Comparison of ENCODE assay signal across 8 cellular contexts in genomic region chr1:23958810-23959460, GRCh38. TPM values are rescaled to one million over a fixed set of nuclear protein-coding genes. Genes with fewer than 3 reads are reported as not detected.
DNase-seq lines count a peak whose midpoint lies in the region; ATAC-seq and TF ChIP-seq lines count a peak whose summit lies in the region.

No MANE protein-coding gene starts in this region.

- ATAC-seq in GM21786 (IDR thresholded peaks at IDR 0.05; ENCODE audit: unreplicated experiment) (peak; percentile 68), Panc1 (peak; percentile 74), natural killer cell (peak; percentile 77 to 88 (median 80))
- peak; percentile 82 to 85 for ATAC-seq in activated T-cell treated with anti-CD3 and anti-CD28 coated beads, Interleukin-2, amount 50 U/mL, for 72 hours (replicated peaks in 1 of 2)
- ATAC-seq in stimulated activated naive CD8-positive, alpha-beta T cell treated with anti-CD3 and anti-CD28 coated beads, Interleukin-15, Interleukin-2, amounts not matched to agents 100 U/mL and 50 U/mL, for 24 hours = peak; percentile 84

- POLR2A ChIA-PET in Panc1 (lab: Charles Lee) = interaction anchor here (0.7 kb wide), 1 partner anchor 1999 kb away, joined by 15 read pairs; no protein-coding TSS in a partner anchor

- peak overlapping the region; percentile 61 for H2AFZ ChIP-seq in KMS-11 (ENCODE audit: low read depth)
- peak overlapping the region; percentile 65 for H2AFZ ChIP-seq in fibroblast of lung (ENCODE audit: low read length)

- BruUV-seq in Panc1 (replicated peaks; lab: Mats Ljungman, UMichigan) = no TSS peak

- DNase-seq in Panc1 (ENCODE audit: low read depth, low spot score) = no peak
- DNase-seq in activated T-cell treated with anti-CD3 and anti-CD28 coated beads, Interleukin-2, amount 50 U/mL, for 72 hours = peak; percentile 93 to 96
- peak; percentile 90 to 97 for DNase-seq in fibroblast of lung (ENCODE audit: low read depth in 2 of 2)
- DNase-seq in natural killer cell = peak; percentile 85
- peak; percentile 92 for DNase-seq in stimulated activated naive CD8-positive, alpha-beta T cell treated with anti-CD3 and anti-CD28 coated beads, Interleukin-15, Interleukin-2, amounts not matched to agents 100 U/mL and 50 U/mL, for 24 hours

- no peaks in the 10 kb centered on the region for H3K27me3 Mint-ChIP-seq in activated T-cell treated with anti-CD3 and anti-CD28 coated beads, Interleukin-2, amount 50 U/mL, for 72 hours (ENCODE audit: low read depth)
- no peaks in the 10 kb centered on the region for H3K27me3 Mint-ChIP-seq in natural killer cell (ENCODE audit: low read depth in 2 of 2)

- H3K36me3 ChIP-seq in DOHH2 (ENCODE audit: control insufficient read depth, low read length) (peaks cover 39% of the 10 kb centered on the region), KMS-11 (ENCODE audit: insufficient read depth) (no peaks in the 10 kb centered on the region), Panc1 (ENCODE audit: control insufficient read depth, insufficient read depth, low read length) (peaks cover 18% of the 10 kb centered on the region), fibroblast of lung (ENCODE audit: control insufficient read depth, insufficient read depth, low read length) (no peaks in the 10 kb centered on the region)

- H3K9me3 ChIP-seq in DOHH2 (ENCODE audit: control insufficient read depth, insufficient read depth, low read length) (no peaks in the 10 kb centered on the region), Panc1 (ENCODE audit: control insufficient read depth, insufficient read depth, low read depth, low read length) (no peaks in the 10 kb centered on the region), fibroblast of lung (ENCODE audit: control insufficient read depth, insufficient read depth, low read depth, low read length) (no peaks in the 10 kb centered on the region)

- in situ Hi-C loops in Panc1 (cut with HindIII; ENCODE audit: low pct_unique_long_range_greater_than_20kb, low sequenced_read_pairs) = no loop called here

- no peaks in the 10 kb centered on the region for H3K9me3 Mint-ChIP-seq in activated T-cell treated with anti-CD3 and anti-CD28 coated beads, Interleukin-2, amount 50 U/mL, for 72 hours
- no peaks in the 10 kb centered on the region for H3K9me3 Mint-ChIP-seq in natural killer cell

- peaks cover 10 to 28% of the 10 kb centered on the region in 2 donors for H3K36me3 Mint-ChIP-seq in activated T-cell treated with anti-CD3 and anti-CD28 coated beads, Interleukin-2, amount 50 U/mL, for 72 hours (ENCODE audit: insufficient read depth in 2 of 2)
- peaks cover 7% of the 10 kb centered on the region for H3K36me3 Mint-ChIP-seq in natural killer cell

- H3K79me2 ChIP-seq in DOHH2 (ENCODE audit: control insufficient read depth, low read length) (peaks cover 24% of the 10 kb centered on the region), KMS-11 (ENCODE audit: insufficient read depth, low read depth) (peaks cover 28% of the 10 kb centered on the region), fibroblast of lung (ENCODE audit: control insufficient read depth, insufficient read depth, low read length) (peaks cover 26% of the 10 kb centered on the region)

- H3F3A ChIP-seq in DOHH2 (ENCODE audit: control insufficient read depth, insufficient read depth) = peaks cover 41% of the 10 kb centered on the region

- CTCF ChIA-PET in Panc1 (lab: Charles Lee) = no interaction called here

- H3K27me3 ChIP-seq in DOHH2 (ENCODE audit: control insufficient read depth, low read length) = no peaks in the 10 kb centered on the region
- H3K27me3 ChIP-seq in KMS-11 (ENCODE audit: insufficient read depth, low read depth) = no peaks in the 10 kb centered on the region
- H3K27me3 ChIP-seq in Panc1 (ENCODE audit: control insufficient read depth, insufficient read depth, low read length) = no peaks in the 10 kb centered on the region
- H3K27me3 ChIP-seq in fibroblast of lung (ENCODE audit: control insufficient read depth, insufficient read depth, low read length) = no peaks in the 10 kb centered on the region

- H3K4me3 Mint-ChIP-seq in activated T-cell treated with anti-CD3 and anti-CD28 coated beads, Interleukin-2, amount 50 U/mL, for 72 hours = peak overlapping the region; percentile 99 to 100
- peak overlapping the region; percentile 100 for H3K4me3 Mint-ChIP-seq in natural killer cell

- H3K4me1 ChIP-seq in DOHH2 (ENCODE audit: control insufficient read depth, low read length) = peaks cover 53% of the 10 kb centered on the region
- H3K4me1 ChIP-seq in KMS-11 (ENCODE audit: low read depth, poor library complexity, severe bottlenecking) = peaks cover 24% of the 10 kb centered on the region
- peaks cover 50% of the 10 kb centered on the region for H3K4me1 ChIP-seq in Panc1 (ENCODE audit: control insufficient read depth, insufficient read depth, low read length)
- peaks cover 5% of the 10 kb centered on the region for H3K4me1 ChIP-seq in fibroblast of lung (ENCODE audit: control insufficient read depth, extremely low read depth, insufficient read depth, low read length)

- H3K27ac Mint-ChIP-seq in activated T-cell treated with anti-CD3 and anti-CD28 coated beads, Interleukin-2, amount 50 U/mL, for 72 hours = peak overlapping the region; percentile 99
- H3K27ac Mint-ChIP-seq in natural killer cell = peak overlapping the region; percentile 100

- intact Hi-C loops in Panc1 (cut with micrococcal nuclease; ENCODE audit: unreplicated experiment) (no loop called here), natural killer cell (cut with micrococcal nuclease) (loop anchor here (1.0 to 5.0 kb wide), 3 partner anchors 21 to 69 kb away; partner anchors contain the start of gene SRSF10)

- H3K9me2 ChIP-seq in DOHH2 (replicated peaks; ENCODE audit: control insufficient read depth, low read length) = no peaks in the 10 kb centered on the region

- H3K27ac ChIP-seq in DOHH2 (ENCODE audit: low read depth, low read length) (peak overlapping the region; percentile 97), KMS-11 (peak overlapping the region; percentile 97), Panc1 (ENCODE audit: low read length) (peak overlapping the region; percentile 100), fibroblast of lung (ENCODE audit: insufficient read depth, low read length) (peak overlapping the region; percentile 96)

- peak overlapping the region; percentile 85 for H3K4me2 ChIP-seq in DOHH2 (ENCODE audit: low read length)
- H3K4me2 ChIP-seq in KMS-11 = peak overlapping the region; percentile 67
- peak overlapping the region; percentile 83 for H3K4me2 ChIP-seq in fibroblast of lung (ENCODE audit: extremely low read depth, insufficient read depth, low read length)

- H3K4me1 Mint-ChIP-seq in activated T-cell treated with anti-CD3 and anti-CD28 coated beads, Interleukin-2, amount 50 U/mL, for 72 hours (ENCODE audit: low read depth) = peaks cover 69% of the 10 kb centered on the region
- peaks cover 44 to 45% of the 10 kb centered on the region in 2 donors for H3K4me1 Mint-ChIP-seq in natural killer cell

- H4K20me1 ChIP-seq in DOHH2 (ENCODE audit: control insufficient read depth, insufficient read depth, low read depth, low read length) (peaks cover 8% of the 10 kb centered on the region; the same call in 1 of the 2 replicates), KMS-11 (ENCODE audit: insufficient read depth) (peaks cover under 1% of the 10 kb centered on the region; the same call in 1 of the 2 replicates), fibroblast of lung (ENCODE audit: control insufficient read depth, extremely low read depth, insufficient read depth, low read length) (peaks cover 2% of the 10 kb centered on the region)

- TF ChIP-seq CTCF in DOHH2 (IDR thresholded peaks at IDR 0.05; ENCODE audit: low read depth, low read length, poor library complexity, severe bottlenecking) = peak; percentile 63
- no peak; the same call in 1 of the 2 replicates for TF ChIP-seq CTCF in KMS-11 (conservative IDR thresholded peaks at IDR 0.05; ENCODE audit: low read depth, low read length)
- TF ChIP-seq CTCF in Panc1 (IDR thresholded peaks at IDR 0.05) = peak; percentile 50; the same call in 1 of the 2 replicates
- peak; percentile 27 to 41 for TF ChIP-seq CTCF in fibroblast of lung (conservative IDR thresholded peaks at IDR 0.05 in 1 of 2, IDR thresholded peaks at IDR 0.05 in 1 of 2; ENCODE audit: low read depth in 1 of 2, low read length in 2 of 2)
- TF ChIP-seq CTCF in natural killer cell (IDR thresholded peaks at IDR 0.05) = peak; percentile 33

- H3K9ac ChIP-seq in KMS-11 = peak overlapping the region; percentile 92
- H3K9ac ChIP-seq in fibroblast of lung (ENCODE audit: insufficient read depth, low read length) = peak overlapping the region; percentile 97

- H3K4me3 ChIP-seq in DOHH2 (ENCODE audit: low read length) = peak overlapping the region; percentile 87
- H3K4me3 ChIP-seq in KMS-11 (IDR thresholded peaks at IDR 0.05; ENCODE audit: insufficient read depth, low read depth, low read length) = no peak overlapping the region
- H3K4me3 ChIP-seq in Panc1 (ENCODE audit: low read depth in 2 of 2, low read length in 2 of 2) = peak overlapping the region; percentile 78 to 98
- peak overlapping the region; percentile 55 to 83 (median 76) for H3K4me3 ChIP-seq in fibroblast of lung (replicated peaks in 1 of 4; ENCODE audit: control extremely low read depth in 1 of 4, insufficient read depth in 1 of 4, low read depth in 3 of 4, low read length in 4 of 4)

RNA-seq across cellular contexts. Expression of gene PNRC2, which starts 0.7 kb away (rescaled TPM):
- total RNA-seq in Panc1 (2021; ENCODE audit: unreplicated experiment) (97.4 TPM), fibroblast of lung (84.4 and 91.7 TPM in 2 replicates), natural killer cell (100 to 1,000 TPM; 124 to 205 (median 180) TPM)
- 54.1 TPM for polyA plus RNA-seq in Panc1 (2012; ENCODE audit: insufficient read length)
- 100 to 1,000 TPM; 187 to 196 TPM for total RNA-seq in activated T-cell treated with anti-CD3 and anti-CD28 coated beads, Interleukin-2, amount 50 U/mL, for 72 hours
- polyA plus RNA-seq in fibroblast of lung = 86.6 and 96.6 TPM in 2 replicates
- 44.5 and 47.1 TPM in 2 replicates for polyA plus RNA-seq in fibroblast of lung (2012)
- 16.7 and 21.9 TPM in 2 replicates for polyA minus RNA-seq in fibroblast of lung (ENCODE audit: low replicate concordance)

RNA-seq across cellular contexts. Expression of gene SRSF10, which starts 21.2 kb away (rescaled TPM):
- total RNA-seq in Panc1 (2021; ENCODE audit: unreplicated experiment) (137 TPM), fibroblast of lung (83.0 and 93.5 TPM in 2 replicates), natural killer cell (100 to 1,000 TPM; 221 to 281 (median 237) TPM)
- polyA plus RNA-seq in Panc1 (2012; ENCODE audit: insufficient read length) = 80.1 TPM
- total RNA-seq in activated T-cell treated with anti-CD3 and anti-CD28 coated beads, Interleukin-2, amount 50 U/mL, for 72 hours = 100 to 1,000 TPM; 217 to 264 TPM
- 113 and 118 TPM in 2 replicates for polyA plus RNA-seq in fibroblast of lung
- 69.3 and 72.2 TPM in 2 replicates for polyA plus RNA-seq in fibroblast of lung (2012)
- polyA minus RNA-seq in fibroblast of lung (ENCODE audit: low replicate concordance) = 18.4 and 32.0 TPM in 2 replicates

RNA-seq across cellular contexts. Expression of gene CNR2, which starts 45.8 kb away (rescaled TPM):
- total RNA-seq in Panc1 (2021; ENCODE audit: unreplicated experiment) (not detected), fibroblast of lung (not detected in 2 replicates), natural killer cell (10 to 100 TPM in 1 of 3 donors, 1 to 10 TPM in 2; 5.3 to 12.0 (median 6.1) TPM)
- not detected for polyA plus RNA-seq in Panc1 (2012; ENCODE audit: insufficient read length)
- under 1 TPM; 0.35 to 0.72 TPM for total RNA-seq in activated T-cell treated with anti-CD3 and anti-CD28 coated beads, Interleukin-2, amount 50 U/mL, for 72 hours
- polyA plus RNA-seq in fibroblast of lung = not detected in 2 replicates
- polyA plus RNA-seq in fibroblast of lung (2012) = not detected in 2 replicates
- not detected in 2 replicates for polyA minus RNA-seq in fibroblast of lung (ENCODE audit: low replicate concordance)
